8 cellular contexts compared by ENCODE assay signal in the genomic region with DNA sequence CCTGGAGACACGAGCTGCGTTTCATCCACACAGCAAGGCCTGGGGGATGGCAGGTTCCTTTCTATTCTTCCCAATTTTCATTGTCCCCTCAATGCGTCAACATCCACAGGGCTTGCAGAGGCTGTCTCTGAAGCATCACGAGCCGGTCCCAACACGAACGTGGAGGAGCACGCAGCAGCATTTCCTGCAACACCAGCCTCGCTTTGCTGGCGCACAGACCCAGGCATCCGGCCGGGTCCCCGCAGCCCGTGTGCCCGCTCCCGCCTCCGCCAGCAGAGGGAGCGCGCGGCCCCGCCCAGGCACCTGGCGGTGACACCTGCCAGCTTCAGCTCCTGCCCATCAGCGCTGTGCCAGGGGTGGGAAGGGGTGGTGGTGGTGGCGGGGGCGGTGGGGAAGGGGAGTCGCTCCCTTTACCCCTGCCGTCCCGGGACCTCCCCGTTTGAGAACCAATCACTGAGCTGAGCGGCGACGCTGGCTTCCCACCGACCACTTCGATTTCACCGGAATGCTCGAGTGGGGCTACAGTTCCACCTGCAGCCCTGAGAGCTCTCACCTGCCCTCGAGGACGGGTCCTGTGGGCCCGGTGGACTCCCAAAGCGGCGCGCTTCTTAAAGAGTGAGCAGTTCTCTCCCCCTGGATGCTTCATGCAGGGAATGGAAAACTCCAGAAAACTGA.
A peak's percentile ranks its signal among the peaks of the same experiment; 100 is the strongest.
DNase-seq lines count a peak whose midpoint lies in the region; ATAC-seq and TF ChIP-seq lines count a peak whose summit lies in the region.

No MANE protein-coding gene starts in this region.

- 26% methylated on average over 30 of the region's 42 CpGs for WGBS in esophagus muscularis mucosa
- WGBS in ovary, 3 donors = 26 to 37% (median 31%) methylated on average over 38 to 42 of the region's 42 CpGs

- ATAC-seq in HG03159 (IDR thresholded peaks at IDR 0.05; ENCODE audit: unreplicated experiment) (peak; percentile 75), HG03097 (IDR thresholded peaks at IDR 0.05; ENCODE audit: low FRiP score, unreplicated experiment) (no peak)

- H3K4me1 ChIP-seq in esophagus muscularis mucosa (peaks cover 0 to 6% (median 2%) of the 10 kb centered on the region in 4 donors), ovary (ENCODE audit: insufficient read depth) (no peaks in the 10 kb centered on the region)

- H3K36me3 ChIP-seq in esophagus muscularis mucosa (no peaks in the 10 kb centered on the region), ovary (no peaks in the 10 kb centered on the region)

- TF ChIP-seq POLR2A in esophagus muscularis mucosa (IDR thresholded peaks at IDR 0.05; ENCODE audit: low read depth) (no peak), ovary (IDR thresholded peaks at IDR 0.05) (no peak)

- H3K27ac ChIP-seq in esophagus muscularis mucosa (replicated peaks in 1 of 4) (no peak overlapping the region), ovary (no peak overlapping the region)

- TF ChIP-seq CTCF in esophagus muscularis mucosa (IDR thresholded peaks at IDR 0.05) (peak in 2 of 3 experiments; percentile 28 to 52), ovary (IDR thresholded peaks at IDR 0.05) (no peak)

- peaks cover 0 to 4% (median 0%) of the 10 kb centered on the region in 4 donors for H3K9me3 ChIP-seq in esophagus muscularis mucosa
- H3K9me3 ChIP-seq in ovary = no peaks in the 10 kb centered on the region

- H3K4me3 ChIP-seq in esophagus muscularis mucosa (no peak overlapping the region), ovary (no peak overlapping the region)

- no peak for TF ChIP-seq EP300 in esophagus muscularis mucosa (IDR thresholded peaks at IDR 0.05)
- TF ChIP-seq EP300 in ovary (IDR thresholded peaks at IDR 0.05) = no peak

- DNase-seq in activated T-cell treated with anti-CD3 and anti-CD28 coated beads for 1 hour (ENCODE audit: low read depth) (peak; percentile 6), activated T-cell treated with anti-CD3 and anti-CD28 coated beads for 4 hours (no peak), T follicular helper cell (ENCODE audit: low read depth) (peak; percentile 3), esophagus muscularis mucosa (ENCODE audit: extremely low spot score) (peak; percentile 68), ovary (no peak)
- peak; percentile 19 for DNase-seq in stimulated activated CD4-positive, alpha-beta T cell treated with anti-CD3 and anti-CD28 coated beads, Interleukin-4, amount 100 ng/mL, for 24 hours

- intact Hi-C loops in esophagus muscularis mucosa (cut with DNase I) (loop anchor here (5.0 kb wide), 1 partner anchor 390 kb away; no protein-coding TSS in a partner anchor), ovary (cut with DNase I) (loop anchor here in 1 of 4 donors (10.0 kb wide), 1 partner anchor 392 kb away; no protein-coding TSS in a partner anchor)

- H3K27me3 ChIP-seq in esophagus muscularis mucosa = peaks cover 0 to 27% (median 4%) of the 10 kb centered on the region in 4 donors
- no peaks in the 10 kb centered on the region for H3K27me3 ChIP-seq in ovary

Comparison
In these comparisons a context has a peak if more than half of its experiments do, and no peak if none do; other contexts are left out.
1. DNase-seq: peak in activated T-cell treated with anti-CD3 and anti-CD28 coated beads for 1 hour (single experiment), T follicular helper cell (single experiment), esophagus muscularis mucosa (single experiment) and stimulated activated CD4-positive, alpha-beta T cell treated with anti-CD3 and anti-CD28 coated beads, Interleukin-4, amount 100 ng/mL, for 24 hours (single experiment); none in activated T-cell treated with anti-CD3 and anti-CD28 coated beads for 4 hours (single experiment) and ovary (0 of 5).
2. CTCF ChIP-seq: peak in esophagus muscularis mucosa (2 of 3); none in ovary (0 of 3).